ENCODE assay signal across 1 cellular context in the genomic region with DNA sequence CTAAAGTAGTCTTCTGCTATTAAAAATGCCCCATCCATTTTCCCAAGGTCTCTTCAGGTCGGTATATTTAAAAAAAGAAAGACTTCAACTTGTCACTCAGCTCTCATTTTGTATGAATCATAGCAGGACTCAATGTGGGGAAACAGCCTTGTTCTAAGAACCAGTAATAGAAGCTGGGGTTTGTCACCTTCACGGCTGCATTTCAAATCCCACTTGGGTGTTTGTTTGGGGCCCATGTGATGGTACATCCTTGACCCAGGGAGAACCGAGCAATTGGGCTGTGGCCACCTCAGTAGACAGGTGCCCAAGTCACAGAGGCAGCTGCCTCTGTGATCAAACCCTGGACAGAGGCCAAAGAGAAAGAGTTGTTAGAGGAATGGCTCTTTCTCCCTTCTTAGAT.
TF ChIP-seq lines count a peak whose summit lies in the region.

No MANE protein-coding gene starts in this region.

TF ChIP-seq in K562, 482 proteins besides CTCF, POLR2A, EP300 and RAD21:
- TF ChIP-seq, protein P1, sequence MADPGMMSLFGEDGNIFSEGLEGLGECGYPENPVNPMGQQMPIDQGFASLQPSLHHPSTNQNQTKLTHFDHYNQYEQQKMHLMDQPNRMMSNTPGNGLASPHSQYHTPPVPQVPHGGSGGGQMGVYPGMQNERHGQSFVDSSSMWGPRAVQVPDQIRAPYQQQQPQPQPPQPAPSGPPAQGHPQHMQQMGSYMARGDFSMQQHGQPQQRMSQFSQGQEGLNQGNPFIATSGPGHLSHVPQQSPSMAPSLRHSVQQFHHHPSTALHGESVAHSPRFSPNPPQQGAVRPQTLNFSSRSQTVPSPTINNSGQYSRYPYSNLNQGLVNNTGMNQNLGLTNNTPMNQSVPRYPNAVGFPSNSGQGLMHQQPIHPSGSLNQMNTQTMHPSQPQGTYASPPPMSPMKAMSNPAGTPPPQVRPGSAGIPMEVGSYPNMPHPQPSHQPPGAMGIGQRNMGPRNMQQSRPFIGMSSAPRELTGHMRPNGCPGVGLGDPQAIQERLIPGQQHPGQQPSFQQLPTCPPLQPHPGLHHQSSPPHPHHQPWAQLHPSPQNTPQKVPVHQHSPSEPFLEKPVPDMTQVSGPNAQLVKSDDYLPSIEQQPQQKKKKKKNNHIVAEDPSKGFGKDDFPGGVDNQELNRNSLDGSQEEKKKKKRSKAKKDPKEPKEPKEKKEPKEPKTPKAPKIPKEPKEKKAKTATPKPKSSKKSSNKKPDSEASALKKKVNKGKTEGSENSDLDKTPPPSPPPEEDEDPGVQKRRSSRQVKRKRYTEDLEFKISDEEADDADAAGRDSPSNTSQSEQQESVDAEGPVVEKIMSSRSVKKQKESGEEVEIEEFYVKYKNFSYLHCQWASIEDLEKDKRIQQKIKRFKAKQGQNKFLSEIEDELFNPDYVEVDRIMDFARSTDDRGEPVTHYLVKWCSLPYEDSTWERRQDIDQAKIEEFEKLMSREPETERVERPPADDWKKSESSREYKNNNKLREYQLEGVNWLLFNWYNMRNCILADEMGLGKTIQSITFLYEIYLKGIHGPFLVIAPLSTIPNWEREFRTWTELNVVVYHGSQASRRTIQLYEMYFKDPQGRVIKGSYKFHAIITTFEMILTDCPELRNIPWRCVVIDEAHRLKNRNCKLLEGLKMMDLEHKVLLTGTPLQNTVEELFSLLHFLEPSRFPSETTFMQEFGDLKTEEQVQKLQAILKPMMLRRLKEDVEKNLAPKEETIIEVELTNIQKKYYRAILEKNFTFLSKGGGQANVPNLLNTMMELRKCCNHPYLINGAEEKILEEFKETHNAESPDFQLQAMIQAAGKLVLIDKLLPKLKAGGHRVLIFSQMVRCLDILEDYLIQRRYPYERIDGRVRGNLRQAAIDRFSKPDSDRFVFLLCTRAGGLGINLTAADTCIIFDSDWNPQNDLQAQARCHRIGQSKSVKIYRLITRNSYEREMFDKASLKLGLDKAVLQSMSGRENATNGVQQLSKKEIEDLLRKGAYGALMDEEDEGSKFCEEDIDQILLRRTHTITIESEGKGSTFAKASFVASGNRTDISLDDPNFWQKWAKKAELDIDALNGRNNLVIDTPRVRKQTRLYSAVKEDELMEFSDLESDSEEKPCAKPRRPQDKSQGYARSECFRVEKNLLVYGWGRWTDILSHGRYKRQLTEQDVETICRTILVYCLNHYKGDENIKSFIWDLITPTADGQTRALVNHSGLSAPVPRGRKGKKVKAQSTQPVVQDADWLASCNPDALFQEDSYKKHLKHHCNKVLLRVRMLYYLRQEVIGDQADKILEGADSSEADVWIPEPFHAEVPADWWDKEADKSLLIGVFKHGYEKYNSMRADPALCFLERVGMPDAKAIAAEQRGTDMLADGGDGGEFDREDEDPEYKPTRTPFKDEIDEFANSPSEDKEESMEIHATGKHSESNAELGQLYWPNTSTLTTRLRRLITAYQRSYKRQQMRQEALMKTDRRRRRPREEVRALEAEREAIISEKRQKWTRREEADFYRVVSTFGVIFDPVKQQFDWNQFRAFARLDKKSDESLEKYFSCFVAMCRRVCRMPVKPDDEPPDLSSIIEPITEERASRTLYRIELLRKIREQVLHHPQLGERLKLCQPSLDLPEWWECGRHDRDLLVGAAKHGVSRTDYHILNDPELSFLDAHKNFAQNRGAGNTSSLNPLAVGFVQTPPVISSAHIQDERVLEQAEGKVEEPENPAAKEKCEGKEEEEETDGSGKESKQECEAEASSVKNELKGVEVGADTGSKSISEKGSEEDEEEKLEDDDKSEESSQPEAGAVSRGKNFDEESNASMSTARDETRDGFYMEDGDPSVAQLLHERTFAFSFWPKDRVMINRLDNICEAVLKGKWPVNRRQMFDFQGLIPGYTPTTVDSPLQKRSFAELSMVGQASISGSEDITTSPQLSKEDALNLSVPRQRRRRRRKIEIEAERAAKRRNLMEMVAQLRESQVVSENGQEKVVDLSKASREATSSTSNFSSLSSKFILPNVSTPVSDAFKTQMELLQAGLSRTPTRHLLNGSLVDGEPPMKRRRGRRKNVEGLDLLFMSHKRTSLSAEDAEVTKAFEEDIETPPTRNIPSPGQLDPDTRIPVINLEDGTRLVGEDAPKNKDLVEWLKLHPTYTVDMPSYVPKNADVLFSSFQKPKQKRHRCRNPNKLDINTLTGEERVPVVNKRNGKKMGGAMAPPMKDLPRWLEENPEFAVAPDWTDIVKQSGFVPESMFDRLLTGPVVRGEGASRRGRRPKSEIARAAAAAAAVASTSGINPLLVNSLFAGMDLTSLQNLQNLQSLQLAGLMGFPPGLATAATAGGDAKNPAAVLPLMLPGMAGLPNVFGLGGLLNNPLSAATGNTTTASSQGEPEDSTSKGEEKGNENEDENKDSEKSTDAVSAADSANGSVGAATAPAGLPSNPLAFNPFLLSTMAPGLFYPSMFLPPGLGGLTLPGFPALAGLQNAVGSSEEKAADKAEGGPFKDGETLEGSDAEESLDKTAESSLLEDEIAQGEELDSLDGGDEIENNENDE (IDR thresholded peaks at IDR 0.05; ENCODE audit: low read depth, low read length): no peak
- TF ChIP-seq PKNOX1 (IDR thresholded peaks at IDR 0.05) (peak; percentile 51), FOSL1 (tag; conservative IDR thresholded peaks at IDR 0.05) (peak; percentile 21; the same call in 1 of the 2 replicates), SMC3 (conservative IDR thresholded peaks at IDR 0.05; ENCODE audit: insufficient read depth, low read depth, low read length) (no peak), MEIS2 (IDR thresholded peaks at IDR 0.05; ENCODE audit: partially characterized antibody) (peak; percentile 56), CBX5 (IDR thresholded peaks at IDR 0.05; ENCODE audit: borderline replicate concordance, low read depth) (no peak), NFIC (IDR thresholded peaks at IDR 0.05) (peak; percentile 32; the same call in 1 of the 2 replicates)
- TF ChIP-seq, protein P2, sequence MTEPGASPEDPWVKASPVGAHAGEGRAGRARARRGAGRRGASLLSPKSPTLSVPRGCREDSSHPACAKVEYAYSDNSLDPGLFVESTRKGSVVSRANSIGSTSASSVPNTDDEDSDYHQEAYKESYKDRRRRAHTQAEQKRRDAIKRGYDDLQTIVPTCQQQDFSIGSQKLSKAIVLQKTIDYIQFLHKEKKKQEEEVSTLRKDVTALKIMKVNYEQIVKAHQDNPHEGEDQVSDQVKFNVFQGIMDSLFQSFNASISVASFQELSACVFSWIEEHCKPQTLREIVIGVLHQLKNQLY (CRISPR knock-in tag; conservative IDR thresholded peaks at IDR 0.05): no peak
TF ChIP-seq in K562: peak in this region for 4.
